ENCODE assay signal across 18 cellular contexts in the genomic region with DNA sequence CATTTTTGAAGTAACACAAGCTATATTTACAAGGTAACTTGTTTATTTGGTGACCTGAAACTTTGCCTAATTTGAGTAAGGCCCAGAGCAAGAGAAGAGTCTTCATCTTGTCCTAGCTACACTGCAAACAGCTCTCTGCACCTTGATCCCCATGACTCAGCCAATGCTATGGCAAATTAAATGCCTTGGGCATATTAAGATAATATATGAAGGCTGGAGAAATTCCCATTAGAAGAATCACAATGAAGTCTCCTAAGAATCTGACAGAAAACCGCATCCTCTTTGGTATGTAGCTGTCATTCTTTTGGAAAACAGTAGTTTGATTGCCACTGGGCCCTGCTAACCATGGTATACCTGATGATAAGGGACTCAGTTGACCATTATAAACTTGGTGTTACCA.
A peak's percentile ranks its signal among the peaks of the same experiment; 100 is the strongest.
DNase-seq lines count a peak whose midpoint lies in the region; ATAC-seq and TF ChIP-seq lines count a peak whose summit lies in the region.
"Had no signal": no experiment of that assay in that cellular context is flagged by ENCODE, and none has a peak within 500 bp of the region (broad histone marks: within the 10 kb centered on the region; RNA-seq: fewer than 3 reads in every experiment).

No MANE protein-coding gene starts in this region.

- H3K4me3 ChIP-seq in RWPE2 (ENCODE audit: severe bottlenecking) (no peak overlapping the region), mesenchymal stem cell (ENCODE audit: insufficient read depth in 1 of 2, low read depth in 1 of 2, low read length in 2 of 2) (no peak overlapping the region)
- H3K4me3 ChIP-seq: GM23338 had no signal

- H3K36me3 ChIP-seq in RWPE2 (ENCODE audit: low read depth) (no peaks in the 10 kb centered on the region), mesenchymal stem cell (ENCODE audit: control insufficient read depth in 1 of 2, insufficient read depth in 2 of 2, low read depth in 1 of 2, low read length in 2 of 2) (no peaks in the 10 kb centered on the region)

- H4K8ac ChIP-seq in mesenchymal stem cell (ENCODE audit: low read length): no peak overlapping the region

- ATAC-seq in RWPE2 (ENCODE audit: low read depth) (peak; percentile 69), GM18498 (IDR thresholded peaks at IDR 0.05; ENCODE audit: unreplicated experiment) (no peak)
- ATAC-seq: GM23338, Right ventricle myocardium inferior, T-cell had no signal

- TF ChIP-seq CTCF in RWPE2 (IDR thresholded peaks at IDR 0.05; ENCODE audit: poor library complexity, severe bottlenecking): no peak

- no peak overlapping the region for H2AFZ ChIP-seq in mesenchymal stem cell (ENCODE audit: low read depth, low read length)
- H2AFZ ChIP-seq: GM23338 had no signal

- no peak overlapping the region for H3K18ac ChIP-seq in mesenchymal stem cell (ENCODE audit: low read depth in 1 of 2, low read length in 2 of 2)

- H3K27me3 ChIP-seq in RWPE2 (ENCODE audit: insufficient read depth, poor library complexity, severe bottlenecking) (no peaks in the 10 kb centered on the region), mesenchymal stem cell (ENCODE audit: control insufficient read depth in 1 of 2, insufficient read depth in 1 of 2, low read length in 2 of 2) (no peaks in the 10 kb centered on the region)

- H3K27ac ChIP-seq in RWPE2 (ENCODE audit: poor library complexity, severe bottlenecking): no peak overlapping the region
- no peak overlapping the region for H3K27ac ChIP-seq in mesenchymal stem cell (ENCODE audit: low read length, poor library complexity, severe bottlenecking)

- H3K4ac ChIP-seq in mesenchymal stem cell (ENCODE audit: low read depth in 1 of 2, low read length in 2 of 2): no peak overlapping the region

- H3K79me1 ChIP-seq in mesenchymal stem cell (replicated peaks; ENCODE audit: low read length, poor library complexity, severe bottlenecking): no peaks in the 10 kb centered on the region

- H2AK5ac ChIP-seq in mesenchymal stem cell (ENCODE audit: low read length, severe bottlenecking): peak overlapping the region; percentile 92

- no peak overlapping the region for H3K14ac ChIP-seq in mesenchymal stem cell (ENCODE audit: low read length in 2 of 2)

- DNase-seq in EH (ENCODE audit: low read depth) (peak; percentile 82), HT1080 (ENCODE audit: low read depth) (peak; percentile 62), RWPE2 (ENCODE audit: low spot score) (no peak), mesenchymal stem cell (no peak), COLO829 (ENCODE audit: low spot score) (no peak), NOMO-1 (lab: John Stamatoyannopoulos, UW; ENCODE audit: unreplicated experiment in 2 of 2) (no peak), activated T-cell treated with anti-CD3 and anti-CD28 coated beads for 4 hours (no peak)
- DNase-seq: AML-193, Caco-2, DMS153, NCI-H1105 treated with DMSO at 0.1 percent for 48 hours, NCI-H1694 treated with DMSO at 0.1 percent for 48 hours, NCI-H446, NCI-H69, T-cell had no signal

- no peak overlapping the region for H3K9ac ChIP-seq in mesenchymal stem cell (ENCODE audit: low read length)

- no peak overlapping the region for H3K23ac ChIP-seq in mesenchymal stem cell (ENCODE audit: low read length in 2 of 2)

- no peak overlapping the region for H3K4me2 ChIP-seq in mesenchymal stem cell (ENCODE audit: low read length, poor library complexity, severe bottlenecking)
- H3K4me2 ChIP-seq: GM23338 had no signal

- no peak overlapping the region for H2BK12ac ChIP-seq in mesenchymal stem cell (ENCODE audit: low read length in 2 of 2)

- no peak overlapping the region for H4K91ac ChIP-seq in mesenchymal stem cell (ENCODE audit: low read length)

- peaks cover 7% of the 10 kb centered on the region for H3K4me1 ChIP-seq in RWPE2 (ENCODE audit: insufficient read depth, poor library complexity, severe bottlenecking)
- no peaks in the 10 kb centered on the region for H3K4me1 ChIP-seq in mesenchymal stem cell (ENCODE audit: control insufficient read depth, insufficient read depth, low read depth, low read length)
- H3K4me1 ChIP-seq: Caco-2 had no signal

- H2BK5ac ChIP-seq in mesenchymal stem cell (ENCODE audit: low read depth, low read length, poor library complexity, severe bottlenecking): no peak overlapping the region

- no peaks in the 10 kb centered on the region for H3K9me3 ChIP-seq in RWPE2 (ENCODE audit: severe bottlenecking)
- peaks cover 7% of the 10 kb centered on the region for H3K9me3 ChIP-seq in mesenchymal stem cell (ENCODE audit: control insufficient read depth, low read length)
- H3K9me3 ChIP-seq: Caco-2 had no signal

- WGBS in mesenchymal stem cell: no CpG with 5 or more reads among the region's 1 CpG

- no peak overlapping the region for H2BK120ac ChIP-seq in mesenchymal stem cell (ENCODE audit: low read depth, low read length)

- no peak overlapping the region for H2BK15ac ChIP-seq in mesenchymal stem cell (ENCODE audit: low read depth, poor library complexity, severe bottlenecking)

Comparison
In these comparisons a context has a peak if more than half of its experiments do, and no peak if none do; other contexts are left out.
1. DNase-seq: peak in EH (single experiment) and HT1080 (single experiment); none in RWPE2 (single experiment), mesenchymal stem cell (single experiment), COLO829 (single experiment), NOMO-1 (0 of 2) and activated T-cell treated with anti-CD3 and anti-CD28 coated beads for 4 hours (single experiment).